In genomic region chr21:35436899-35437298, GRCh38 we compare ENCODE assay signal across 20 cellular contexts.
DNase-seq lines count a peak whose midpoint lies in the region; FAIRE-seq and TF ChIP-seq lines count a peak whose summit lies in the region.
"Had no signal": no experiment of that assay in that cellular context is flagged by ENCODE, and none has a peak within 500 bp of the region (broad histone marks: within the 10 kb centered on the region; RNA-seq: fewer than 3 reads in every experiment).

No MANE protein-coding gene starts in this region.

- TF ChIP-seq CTCF in astrocyte of the spinal cord (IDR thresholded peaks at IDR 0.05; ENCODE audit: low read depth, low read length) = peak; percentile 5

- no peak overlapping the region for H3K4me3 ChIP-seq in astrocyte of the spinal cord (ENCODE audit: low read depth, low read length)
- H3K4me3 ChIP-seq in small intestine (ENCODE audit: low read depth in 1 of 2, low read length in 2 of 2) = no peak overlapping the region
- no peak overlapping the region for H3K4me3 ChIP-seq in effector memory CD4-positive, alpha-beta T cell (ENCODE audit: insufficient read depth, low read depth, low read length, poor library complexity, severe bottlenecking)
- H3K4me3 ChIP-seq: ascending aorta, GM12878, MG63, right atrium auricular region, vagina had no signal

- 90 to 100% (median 96%) methylated on average over 1 of the region's 1 CpG for WGBS in small intestine, 3 donors

- peak; percentile 4 for DNase-seq in SKM-1 treated with dmso at 0.1 percent for 144 hours (lab: John Stamatoyannopoulos, UW; ENCODE audit: unreplicated experiment)
- no peak for DNase-seq in SKM-1 (lab: John Stamatoyannopoulos, UW; ENCODE audit: unreplicated experiment)
- DNase-seq in KBM-7 = peak; percentile 28
- DNase-seq in astrocyte of the spinal cord (ENCODE audit: low read depth, low spot score) = no peak
- DNase-seq in small intestine = peak; percentile 5
- no peak for DNase-seq in effector memory CD4-positive, alpha-beta T cell
- DNase-seq in NCI-H748 (lab: John Stamatoyannopoulos, UW; ENCODE audit: unreplicated experiment) = no peak
- no peak for DNase-seq in stimulated activated CD4-positive, alpha-beta T cell treated with anti-CD3 and anti-CD28 coated beads, Interleukin-2, amount 100 ng/mL, for 48 hours
- DNase-seq: activated CD8-positive, alpha-beta memory T cell treated with anti-CD3 and anti-CD28 coated beads, Interleukin-2, amount 10 ng/mL, durations not matched to agents 7 days and 5 days; cerebellar nuclear complex; kidney glomerular epithelial cell; MG63; NCI-H146 had no signal

- no peaks in the 10 kb centered on the region for H3K27me3 ChIP-seq in small intestine (ENCODE audit: control insufficient read depth in 2 of 2, insufficient read depth in 2 of 2, low read length in 2 of 2)
- H3K27me3 ChIP-seq in effector memory CD4-positive, alpha-beta T cell (replicated peaks; ENCODE audit: control insufficient read depth, insufficient read depth, low read length, poor library complexity, severe bottlenecking) = no peaks in the 10 kb centered on the region
- H3K27me3 ChIP-seq: ascending aorta, right atrium auricular region, vagina had no signal

- no peaks in the 10 kb centered on the region for H3K36me3 ChIP-seq in small intestine (ENCODE audit: control insufficient read depth in 2 of 2, insufficient read depth in 2 of 2, low read length in 2 of 2)
- H3K36me3 ChIP-seq in effector memory CD4-positive, alpha-beta T cell (ENCODE audit: control insufficient read depth, insufficient read depth, low read length) = no peaks in the 10 kb centered on the region
- H3K36me3 ChIP-seq: ascending aorta, MG63, right atrium auricular region, vagina had no signal

- H3K9me3 ChIP-seq in small intestine (ENCODE audit: control insufficient read depth, low read depth) = no peaks in the 10 kb centered on the region
- H3K9me3 ChIP-seq in effector memory CD4-positive, alpha-beta T cell (ENCODE audit: control insufficient read depth, low read length) = no peaks in the 10 kb centered on the region
- H3K9me3 ChIP-seq: MG63, vagina had no signal

- no peak for FAIRE-seq in small intestine (lab: Jason Lieb, UNC)
- FAIRE-seq: A204.1, G401.6, GM12878, H54 had no signal

- peaks cover 0 to 2% of the 10 kb centered on the region in 2 donors for H3K4me1 ChIP-seq in small intestine (ENCODE audit: control insufficient read depth in 2 of 2, insufficient read depth in 1 of 2, low read depth in 1 of 2, low read length in 1 of 2)
- H3K4me1 ChIP-seq in effector memory CD4-positive, alpha-beta T cell (ENCODE audit: control insufficient read depth, insufficient read depth, low read length, poor library complexity, severe bottlenecking) = no peaks in the 10 kb centered on the region
- H3K4me1 ChIP-seq: ascending aorta had no signal

- in situ Hi-C loops in KBM-7 (cut with MboI; ENCODE audit: low pct_unique_long_range_greater_than_20kb, low sequenced_read_pairs) = no loop called here
- in situ Hi-C loops in astrocyte of the spinal cord (cut with HindIII; ENCODE audit: low sequenced_read_pairs) = no loop called here

- no peak overlapping the region for H3K27ac ChIP-seq in small intestine (ENCODE audit: low read depth in 1 of 2, low read length in 1 of 2)
- no peak overlapping the region for H3K27ac ChIP-seq in effector memory CD4-positive, alpha-beta T cell (ENCODE audit: insufficient read depth, low read length, poor library complexity, severe bottlenecking)
- H3K27ac ChIP-seq: ascending aorta, right atrium auricular region, vagina had no signal

Comparison
In these comparisons a context has a peak if more than half of its experiments do, and no peak if none do; other contexts are left out.
1. DNase-seq: peak in SKM-1 treated with dmso at 0.1 percent for 144 hours (single experiment), KBM-7 (single experiment) and small intestine (single experiment); none in SKM-1 (single experiment), astrocyte of the spinal cord (single experiment), effector memory CD4-positive, alpha-beta T cell (0 of 3), NCI-H748 (single experiment) and stimulated activated CD4-positive, alpha-beta T cell treated with anti-CD3 and anti-CD28 coated beads, Interleukin-2, amount 100 ng/mL, for 48 hours (0 of 2).